Comparison of ENCODE assay signal across 6 cellular contexts in the genomic region with DNA sequence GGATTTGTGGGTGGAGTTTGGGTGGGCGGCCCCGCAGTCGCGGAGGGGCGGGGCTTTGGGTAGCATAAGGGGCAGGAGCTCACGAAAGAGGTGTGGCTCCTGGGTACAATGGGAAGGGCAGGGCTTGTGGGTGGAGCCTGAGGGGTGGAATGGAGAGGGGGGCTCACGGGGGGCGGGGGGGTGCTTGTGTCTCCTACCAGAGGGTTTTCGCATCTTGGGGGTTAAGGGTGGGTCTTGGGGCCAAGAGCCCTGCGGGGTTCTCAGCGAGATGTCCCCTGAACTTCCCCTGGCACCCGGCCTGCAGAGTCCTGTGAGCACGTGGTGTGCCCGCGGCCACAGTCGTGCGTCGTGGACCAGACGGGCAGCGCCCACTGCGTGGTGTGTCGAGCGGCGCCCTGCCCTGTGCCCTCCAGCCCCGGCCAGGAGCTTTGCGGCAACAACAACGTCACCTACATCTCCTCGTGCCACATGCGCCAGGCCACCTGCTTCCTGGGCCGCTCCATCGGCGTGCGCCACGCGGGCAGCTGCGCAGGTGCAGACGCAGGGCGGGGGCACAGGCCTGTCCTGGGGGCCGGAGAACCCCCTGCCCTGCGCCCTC. TPM values are rescaled to one million over a fixed set of nuclear protein-coding genes. Genes with fewer than 3 reads are reported as not detected.
DNase-seq lines count a peak whose midpoint lies in the region; ATAC-seq and TF ChIP-seq lines count a peak whose summit lies in the region.

No MANE protein-coding gene starts in this region.

- 0 out of 2 replicates have a peak overlapping the region, but pooled peaks have one; percentile 78 for H2AFZ ChIP-seq in PC-9

- POLR2A ChIA-PET in Caco-2 (lab: Charles Lee) (interaction anchor here (0.8 kb wide), 1 partner anchor 12 kb away, joined by 4 read pairs; no protein-coding TSS in a partner anchor), PC-9 (lab: Charles Lee; ENCODE audit: unreplicated experiment) (no interaction called here)

- peak overlapping the region; percentile 67 for H3K27ac ChIP-seq in PC-9

- H3K4me2 ChIP-seq in PC-9, result peak overlapping the region; percentile 73

- H3K36me3 ChIP-seq in Caco-2 (ENCODE audit: control insufficient read depth, insufficient read depth, low read length) (no peaks in the 10 kb centered on the region; the same call in 1 of the 2 replicates), PC-9 (ENCODE audit: low read depth) (no peaks in the 10 kb centered on the region)

- intact Hi-C loops in Caco-2 (cut with micrococcal nuclease; ENCODE audit: unreplicated experiment) (loop anchor here (2.0 kb wide), 1 partner anchor 18 kb away; a partner anchor contains a TSS), PC-9 (cut with micrococcal nuclease; ENCODE audit: unreplicated experiment) (no loop called here)

- no peaks in the 10 kb centered on the region for H3K27me3 Mint-ChIP-seq in Caco-2 (ENCODE audit: insufficient read depth, unreplicated experiment)

- peak overlapping the region; percentile 75 for H3K4me3 Mint-ChIP-seq in Caco-2 (ENCODE audit: unreplicated experiment)

- no peaks in the 10 kb centered on the region for H3K4me1 Mint-ChIP-seq in Caco-2 (ENCODE audit: low read depth, unreplicated experiment)

- peaks cover 19% of the 10 kb centered on the region for H3K79me2 ChIP-seq in PC-9 (ENCODE audit: low read depth)

- ATAC-seq in GM21717 (IDR thresholded peaks at IDR 0.05; ENCODE audit: unreplicated experiment) (no peak), HG02973 (IDR thresholded peaks at IDR 0.05; ENCODE audit: unreplicated experiment) (no peak)

- CTCF ChIA-PET in Caco-2 (lab: Charles Lee), result interaction anchor here (0.5 to 0.9 kb wide), 3 partner anchors 9 to 72 kb away, joined by 3 to 11 read pairs (median 4); no protein-coding TSS in a partner anchor
- CTCF ChIA-PET in PC-9 (lab: Charles Lee), result no interaction called here

- no TSS peak for BruUV-seq in Caco-2 (replicated peaks; lab: Mats Ljungman, UMichigan)
- BruUV-seq in PC-9 (replicated peaks; lab: Mats Ljungman, UMichigan), result no TSS peak

- H3K9me3 ChIP-seq in Caco-2 (no peaks in the 10 kb centered on the region), PC-9 (ENCODE audit: insufficient read depth, low read depth) (no peaks in the 10 kb centered on the region)

- peaks cover 31% of the 10 kb centered on the region for H3K36me3 Mint-ChIP-seq in Caco-2 (ENCODE audit: insufficient read depth, unreplicated experiment)

- TF ChIP-seq CTCF in Caco-2 (IDR thresholded peaks at IDR 0.05; ENCODE audit: insufficient read depth in 1 of 2, low read depth in 1 of 2, low read length in 1 of 2, severe bottlenecking in 1 of 2, unreplicated experiment in 1 of 2), result no peak
- no peak for TF ChIP-seq CTCF in PC-9 (conservative IDR thresholded peaks at IDR 0.05)
- no peak for TF ChIP-seq CTCF in fibroblast of pulmonary artery (IDR thresholded peaks at IDR 0.05; ENCODE audit: low read length, missing control alignments)

- H4K20me1 ChIP-seq in PC-9 (ENCODE audit: insufficient read depth), result no peaks in the 10 kb centered on the region

- H3K9me2 ChIP-seq in PC-9 (ENCODE audit: insufficient read depth), result no peaks in the 10 kb centered on the region

- H3K4me1 ChIP-seq in Caco-2, result peaks cover 6% of the 10 kb centered on the region; the same call in 1 of the 2 replicates
- H3K4me1 ChIP-seq in PC-9 (replicated peaks; ENCODE audit: insufficient read depth), result peaks cover 30% of the 10 kb centered on the region

- H3K4me3 ChIP-seq in Caco-2 (ENCODE audit: low read depth, low read length), result no peak overlapping the region
- H3K4me3 ChIP-seq in PC-9, result peak overlapping the region; percentile 56; the same call in 1 of the 2 replicates
- H3K4me3 ChIP-seq in fibroblast of pulmonary artery (replicated peaks; ENCODE audit: low read depth, low read length), result peak overlapping the region; percentile 60

- H3K27me3 ChIP-seq in Caco-2 (replicated peaks; ENCODE audit: control insufficient read depth, insufficient read depth, low read length), result no peaks in the 10 kb centered on the region
- H3K27me3 ChIP-seq in PC-9 (ENCODE audit: insufficient read depth, low read depth), result no peaks in the 10 kb centered on the region

- peak overlapping the region; percentile 82 for H3K27ac Mint-ChIP-seq in Caco-2 (ENCODE audit: unreplicated experiment)

- H3K9me3 Mint-ChIP-seq in Caco-2 (ENCODE audit: unreplicated experiment), result no peaks in the 10 kb centered on the region

- H3F3A ChIP-seq in PC-9 (ENCODE audit: insufficient read depth, low read depth), result peaks cover 25% of the 10 kb centered on the region

- DNase-seq in Caco-2, result no peak
- no peak for DNase-seq in PC-9
- DNase-seq in fibroblast of pulmonary artery (ENCODE audit: low read depth), result no peak
- DNase-seq in stimulated activated CD4-positive, alpha-beta T cell treated with anti-CD3 and anti-CD28 coated beads, Interleukin-4, amount 100 ng/mL, for 24 hours, result peak; percentile 20

RNA-seq across cellular contexts. Expression of a gene that starts 4.9 kb away (rescaled TPM):
- total RNA-seq in Caco-2 (2022) (26.3 and 31.2 TPM in 2 replicates), PC-9 (2021) (40.9 and 85.1 TPM in 2 replicates)

RNA-seq across cellular contexts. Expression of a gene that starts 14.1 kb away (rescaled TPM):
- total RNA-seq in Caco-2 (2022), result not detected in 2 replicates
- not detected in 2 replicates for total RNA-seq in PC-9 (2021)

RNA-seq across cellular contexts. Expression of a gene that starts 18.1 kb away (rescaled TPM):
- total RNA-seq in Caco-2 (2022) (74.6 and 77.9 TPM in 2 replicates), PC-9 (2021) (54.4 and 63.7 TPM in 2 replicates)

RNA-seq across cellular contexts. Expression of a gene that starts 27.6 kb away (rescaled TPM):
- total RNA-seq in Caco-2 (2022) (14.7 and 16.1 TPM in 2 replicates), PC-9 (2021) (1.8 and 6.1 TPM in 2 replicates)

RNA-seq across cellular contexts. Expression of a gene that starts 41.4 kb away (rescaled TPM):
- total RNA-seq in Caco-2 (2022), result 0.68 TPM in 1 of 2 replicates, not detected in the other
- total RNA-seq in PC-9 (2021), result 0.35 TPM in 1 of 2 replicates, not detected in the other
